ENCODE assay signal across 1 cellular context in the genomic region with DNA sequence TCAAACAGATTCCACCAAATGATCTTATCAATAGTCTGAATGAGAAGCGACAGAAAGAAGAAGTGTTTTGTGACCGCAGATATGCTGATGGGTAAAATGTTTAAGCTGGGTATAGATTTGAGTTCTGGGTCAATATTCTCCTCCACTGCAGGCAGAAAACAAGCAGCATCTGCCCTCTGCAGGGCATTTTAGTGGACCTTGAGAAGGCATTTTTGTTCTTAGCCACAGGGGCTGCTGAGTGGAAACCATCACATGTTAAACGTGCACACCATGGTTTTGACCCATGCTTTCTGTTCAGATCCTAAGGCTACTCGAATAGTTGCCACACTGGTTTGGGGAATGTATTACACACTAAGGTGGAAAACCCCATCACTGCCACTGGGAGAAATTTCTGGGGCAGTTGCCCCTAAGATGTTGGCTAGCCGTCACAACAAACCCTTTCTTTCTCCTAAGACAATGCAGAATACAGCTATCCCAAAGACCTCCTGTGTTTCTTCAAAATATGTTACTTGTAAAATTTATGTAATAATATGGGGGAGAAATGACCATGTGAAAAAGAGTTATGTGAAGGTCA.
TF ChIP-seq lines count a peak whose summit lies in the region.

No MANE protein-coding gene starts in this region.

TF ChIP-seq in HCT116, 20 proteins besides CTCF, POLR2A, EP300 and RAD21 (continued from another document):
- TF ChIP-seq ZFX (IDR thresholded peaks at IDR 0.05) = no peak
- no peak for TF ChIP-seq JUND (IDR thresholded peaks at IDR 0.05)
- no peak for TF ChIP-seq SRF (IDR thresholded peaks at IDR 0.05; ENCODE audit: low read depth)
- TF ChIP-seq, protein P1, sequence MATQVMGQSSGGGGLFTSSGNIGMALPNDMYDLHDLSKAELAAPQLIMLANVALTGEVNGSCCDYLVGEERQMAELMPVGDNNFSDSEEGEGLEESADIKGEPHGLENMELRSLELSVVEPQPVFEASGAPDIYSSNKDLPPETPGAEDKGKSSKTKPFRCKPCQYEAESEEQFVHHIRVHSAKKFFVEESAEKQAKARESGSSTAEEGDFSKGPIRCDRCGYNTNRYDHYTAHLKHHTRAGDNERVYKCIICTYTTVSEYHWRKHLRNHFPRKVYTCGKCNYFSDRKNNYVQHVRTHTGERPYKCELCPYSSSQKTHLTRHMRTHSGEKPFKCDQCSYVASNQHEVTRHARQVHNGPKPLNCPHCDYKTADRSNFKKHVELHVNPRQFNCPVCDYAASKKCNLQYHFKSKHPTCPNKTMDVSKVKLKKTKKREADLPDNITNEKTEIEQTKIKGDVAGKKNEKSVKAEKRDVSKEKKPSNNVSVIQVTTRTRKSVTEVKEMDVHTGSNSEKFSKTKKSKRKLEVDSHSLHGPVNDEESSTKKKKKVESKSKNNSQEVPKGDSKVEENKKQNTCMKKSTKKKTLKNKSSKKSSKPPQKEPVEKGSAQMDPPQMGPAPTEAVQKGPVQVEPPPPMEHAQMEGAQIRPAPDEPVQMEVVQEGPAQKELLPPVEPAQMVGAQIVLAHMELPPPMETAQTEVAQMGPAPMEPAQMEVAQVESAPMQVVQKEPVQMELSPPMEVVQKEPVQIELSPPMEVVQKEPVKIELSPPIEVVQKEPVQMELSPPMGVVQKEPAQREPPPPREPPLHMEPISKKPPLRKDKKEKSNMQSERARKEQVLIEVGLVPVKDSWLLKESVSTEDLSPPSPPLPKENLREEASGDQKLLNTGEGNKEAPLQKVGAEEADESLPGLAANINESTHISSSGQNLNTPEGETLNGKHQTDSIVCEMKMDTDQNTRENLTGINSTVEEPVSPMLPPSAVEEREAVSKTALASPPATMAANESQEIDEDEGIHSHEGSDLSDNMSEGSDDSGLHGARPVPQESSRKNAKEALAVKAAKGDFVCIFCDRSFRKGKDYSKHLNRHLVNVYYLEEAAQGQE (IDR thresholded peaks at IDR 0.05; ENCODE audit: low read depth) = no peak
- TF ChIP-seq FOSL1 (IDR thresholded peaks at IDR 0.05; ENCODE audit: low read depth) = no peak
- TF ChIP-seq ZNF274 (IDR thresholded peaks at IDR 0.05; ENCODE audit: low read depth, low read length) = no peak
- TF ChIP-seq, protein P2, sequence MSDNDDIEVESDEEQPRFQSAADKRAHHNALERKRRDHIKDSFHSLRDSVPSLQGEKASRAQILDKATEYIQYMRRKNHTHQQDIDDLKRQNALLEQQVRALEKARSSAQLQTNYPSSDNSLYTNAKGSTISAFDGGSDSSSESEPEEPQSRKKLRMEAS (IDR thresholded peaks at IDR 0.05) = no peak
- no peak for TF ChIP-seq SIN3A (IDR thresholded peaks at IDR 0.05; ENCODE audit: low read depth)
TF ChIP-seq in HCT116: peak in this region for 0.
